10 cellular contexts compared by ENCODE assay signal in the genomic region with DNA sequence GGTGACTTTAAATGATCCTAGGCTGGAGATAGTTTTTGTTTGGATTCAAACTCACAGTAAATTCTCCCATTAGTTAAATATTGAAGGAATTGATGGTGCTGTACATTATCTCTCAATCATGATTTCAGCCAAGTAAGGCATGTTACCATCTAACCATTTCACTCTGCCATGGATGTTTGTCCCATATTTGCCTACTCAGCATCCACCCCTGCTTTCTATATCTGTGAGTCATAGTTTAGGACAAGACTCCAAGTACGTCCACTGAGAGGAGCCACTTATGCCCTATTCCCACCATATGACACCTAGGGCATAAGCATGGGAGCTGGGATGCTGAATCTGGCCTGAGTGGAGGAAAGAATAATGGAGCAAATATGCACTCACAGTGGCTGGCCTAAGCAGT.
"Had no signal": no experiment of that assay in that cellular context is flagged by ENCODE, and none has a peak within 500 bp of the region (broad histone marks: within the 10 kb centered on the region; RNA-seq: fewer than 3 reads in every experiment).

No MANE protein-coding gene starts in this region.

- ATAC-seq: HCT116, K562 had no signal

- H3K4me1 ChIP-seq: HAP-1 had no signal

- DNase-seq: GM23248, GOT3, H7, HFFc6, Kasumi-1, KG1 had no signal

- H3K9me3 ChIP-seq: HAP-1 had no signal

- FAIRE-seq: HTR-8/SVneo, K562 had no signal

- H3K27ac ChIP-seq: GM23248 had no signal

- H3K4me3 ChIP-seq: GM23248, HAP-1, K562 had no signal

- H3K36me3 ChIP-seq: HAP-1 had no signal

- H3K9ac ChIP-seq: GM23248 had no signal

- H2AFZ ChIP-seq: GM23248 had no signal
